ENCODE assay signal across 22 cellular contexts in genomic region chr17:75918112-75918445, GRCh38.
"Had no signal": no experiment of that assay in that cellular context is flagged by ENCODE, and none has a peak within 500 bp of the region (broad histone marks: within the 10 kb centered on the region; RNA-seq: fewer than 3 reads in every experiment).

No MANE protein-coding gene starts in this region.

- DNase-seq: KBM-7, NCI-H1092, NCI-H1436, NCI-H187, NCI-H2029, NCI-H2081 treated with DMSO at 0.1 percent for 48 hours, NCI-H2171, NCI-H226, NCI-H446, NCI-H510A, NCI-H524 treated with DMSO at 0.1 percent for 48 hours, NCI-H69, NCI-H774, RPMI8226, SHP77 treated with DMSO at 0.1 percent for 48 hours had no signal

- H3K27ac Mint-ChIP-seq: IgD-negative memory B cell had no signal

- H3K9me3 Mint-ChIP-seq: IgD-negative memory B cell had no signal

- H3K4me1 ChIP-seq: SJSA1 had no signal

- H3K27me3 Mint-ChIP-seq: IgD-negative memory B cell had no signal

- H3K27ac ChIP-seq: HL-60, SJSA1, SK-N-MC had no signal

- H3K4me3 Mint-ChIP-seq: IgD-negative memory B cell had no signal

- ATAC-seq: Right ventricle myocardium inferior had no signal

- H3K27me3 ChIP-seq: SJSA1 had no signal

- H3K4me3 ChIP-seq: SJSA1, SK-N-MC had no signal

- H3K9me3 ChIP-seq: SJSA1 had no signal

- FAIRE-seq: HTR-8/SVneo, RCC 7860 had no signal
